In the genomic region with DNA sequence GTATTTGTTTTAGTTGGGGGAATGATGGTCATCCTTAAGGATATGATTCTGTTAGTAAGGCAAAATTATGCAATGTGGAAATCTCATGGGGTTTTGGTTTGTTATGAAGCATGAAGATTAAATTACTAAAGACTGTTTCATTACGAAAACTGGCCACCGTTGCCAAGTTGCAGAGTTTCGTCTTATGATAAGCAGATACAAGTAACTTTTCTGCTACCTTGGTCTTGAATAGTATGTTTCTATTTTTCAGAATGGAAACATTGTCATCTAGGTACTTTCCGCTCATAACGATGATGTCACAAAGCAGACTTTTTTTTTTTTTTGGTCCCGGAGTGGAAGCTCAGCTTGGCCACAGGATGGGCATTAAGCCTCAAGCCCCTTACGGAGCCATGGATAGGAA, we compare ENCODE assay signal across 9 cellular contexts. TPM values are rescaled to one million over a fixed set of nuclear protein-coding genes. Genes with fewer than 3 reads are reported as not detected.
DNase-seq lines count a peak whose midpoint lies in the region; ATAC-seq lines count a peak whose summit lies in the region.
"Had no signal": no experiment of that assay in that cellular context is flagged by ENCODE, and none has a peak within 500 bp of the region (broad histone marks: within the 10 kb centered on the region; RNA-seq: fewer than 3 reads in every experiment).

No MANE protein-coding gene starts in this region.

- no peaks in the 10 kb centered on the region for H3K9me3 Mint-ChIP-seq in activated naive CD4-positive, alpha-beta T cell treated with anti-CD3 and anti-CD28 coated beads, Interleukin-2, amount 50 U/mL, for 72 hours

- peak overlapping the region in 1 of 2 donors; percentile 24 for H3K27ac Mint-ChIP-seq in activated naive CD4-positive, alpha-beta T cell treated with anti-CD3 and anti-CD28 coated beads, Interleukin-2, amount 50 U/mL, for 72 hours

- ATAC-seq in activated CD4-positive, CD25-positive, alpha-beta regulatory T cell treated with anti-CD3 and anti-CD28 coated beads, Interleukin-2, amount 50 U/mL, for 24 hours, result peak; percentile 53 to 65
- peak; percentile 28 for ATAC-seq in HG02763 (IDR thresholded peaks at IDR 0.05; ENCODE audit: unreplicated experiment)
- peak; percentile 25 to 65 for ATAC-seq in activated naive CD4-positive, alpha-beta T cell treated with anti-CD3 and anti-CD28 coated beads, Interleukin-2, amount 50 U/mL, for 72 hours
- no peak for ATAC-seq in HG03571 (IDR thresholded peaks at IDR 0.05; ENCODE audit: unreplicated experiment)

- no peak for DNase-seq in activated CD4-positive, CD25-positive, alpha-beta regulatory T cell treated with anti-CD3 and anti-CD28 coated beads, Interleukin-2, amount 50 U/mL, for 72 hours
- DNase-seq in activated naive CD4-positive, alpha-beta T cell treated with anti-CD3 and anti-CD28 coated beads, Interleukin-2, amount 50 U/mL, for 72 hours (ENCODE audit: low spot score in 2 of 2), result peak in 1 of 2 donors; percentile 36
- peak; percentile 60 for DNase-seq in stimulated activated CD4-positive, alpha-beta T cell treated with anti-CD3 and anti-CD28 coated beads, Interleukin-1b, Interleukin-23, amount 100 ng/mL, for 48 hours
- DNase-seq in HPDE6-E6E7 (ENCODE audit: extremely low spot score), result no peak
- no peak for DNase-seq in NCI-H146 (lab: John Stamatoyannopoulos, UW)

- H3K36me3 Mint-ChIP-seq in activated naive CD4-positive, alpha-beta T cell treated with anti-CD3 and anti-CD28 coated beads, Interleukin-2, amount 50 U/mL, for 72 hours, result no peaks in the 10 kb centered on the region

RNA-seq across cellular contexts. Expression of a gene that starts 4.2 kb away (rescaled TPM):
- 1 to 10 TPM in 1 of 2 donors, under 1 TPM in 1; 0.87 to 2.2 TPM for total RNA-seq in activated naive CD4-positive, alpha-beta T cell treated with anti-CD3 and anti-CD28 coated beads, Interleukin-2, amount 50 U/mL, for 72 hours
- total RNA-seq: A172 had no signal

RNA-seq across cellular contexts. Expression of a gene that starts 14.1 kb away (rescaled TPM):
- total RNA-seq in activated naive CD4-positive, alpha-beta T cell treated with anti-CD3 and anti-CD28 coated beads, Interleukin-2, amount 50 U/mL, for 72 hours, result 10 to 100 TPM in 1 of 2 donors, 1 to 10 TPM in 1; 9.0 to 12.7 TPM

RNA-seq across cellular contexts. Expression of a gene that starts 25.6 kb away (rescaled TPM):
- total RNA-seq in activated naive CD4-positive, alpha-beta T cell treated with anti-CD3 and anti-CD28 coated beads, Interleukin-2, amount 50 U/mL, for 72 hours, result 10 to 100 TPM in 1 of 2 donors, 1 to 10 TPM in 1; 9.4 to 15.5 TPM
